ENCODE assay signal across 11 cellular contexts in the genomic region with DNA sequence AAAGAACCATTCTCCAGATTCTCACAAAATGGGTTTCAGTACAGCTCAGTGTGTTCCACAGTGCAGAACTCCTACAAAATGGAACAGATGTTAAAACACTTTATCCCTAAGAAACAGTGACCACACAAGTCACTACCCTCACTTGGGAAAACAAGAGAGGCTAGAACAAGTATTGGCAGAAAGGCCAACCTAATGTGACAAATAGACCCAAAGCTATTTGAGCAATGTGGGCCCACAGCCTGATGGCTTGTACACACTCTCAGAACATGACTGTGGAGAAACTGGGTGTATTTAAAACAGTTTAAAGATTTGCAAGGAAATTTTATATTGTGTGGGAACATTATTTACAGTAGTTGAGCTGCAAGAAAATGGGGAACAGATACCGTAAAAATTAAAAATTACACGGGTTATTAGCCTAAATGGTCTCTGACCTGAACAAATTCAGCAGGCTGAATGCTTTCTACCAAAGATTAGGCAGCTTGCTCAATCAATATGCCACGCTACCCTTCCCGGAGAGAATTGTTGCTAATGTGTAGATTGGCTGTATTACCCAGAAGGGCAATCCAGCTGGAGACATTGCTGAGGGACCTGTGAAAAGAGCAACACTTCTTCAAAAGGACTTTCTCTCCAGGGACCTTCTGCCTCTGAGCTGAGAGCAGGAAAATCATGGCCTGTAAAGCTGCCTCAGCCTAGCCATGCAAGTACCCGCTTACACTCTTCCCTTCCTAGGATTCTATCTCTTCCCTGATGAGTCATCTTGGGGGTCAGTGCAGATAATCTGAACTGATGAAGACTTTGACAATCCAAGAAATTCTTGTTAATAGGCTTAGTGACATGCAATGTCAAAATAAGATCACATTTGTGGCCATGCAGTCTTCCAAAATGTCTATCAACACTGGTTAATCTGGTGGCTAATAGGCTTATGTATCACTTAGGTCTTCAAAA.
"Had no signal": no experiment of that assay in that cellular context is flagged by ENCODE, and none has a peak within 500 bp of the region (broad histone marks: within the 10 kb centered on the region; RNA-seq: fewer than 3 reads in every experiment).

No MANE protein-coding gene starts in this region.

- H3K27me3 ChIP-seq: adrenal gland, body of pancreas had no signal

- H3K27ac ChIP-seq: adrenal gland, body of pancreas had no signal

- DNase-seq: activated CD4-positive, alpha-beta T cell treated with anti-CD3 and anti-CD28 coated beads, Interleukin-2, amount 50 U/mL, for 1 hour; activated CD4-positive, CD25-positive, alpha-beta regulatory T cell; activated naive CD4-positive, alpha-beta T cell treated with anti-CD3 and anti-CD28 coated beads, Interleukin-2, amount 10 ng/mL, durations not matched to agents 7 days and 5 days; activated T-cell treated with anti-CD3 and anti-CD28 coated beads for 4 hours; adrenal gland; body of pancreas; effector memory CD8-positive, alpha-beta T cell; head of caudate nucleus; mammary epithelial cell had no signal

- H3K4me3 ChIP-seq: adrenal gland, body of pancreas, skin epidermis had no signal

- H3K36me3 ChIP-seq: adrenal gland had no signal

- H3K4me1 ChIP-seq: adrenal gland, body of pancreas had no signal

- ATAC-seq: body of pancreas; effector memory CD8-positive, alpha-beta T cell; left lobe of liver had no signal

- H3K9me3 ChIP-seq: adrenal gland, body of pancreas had no signal
